8 cellular contexts compared by ENCODE assay signal in genomic region chr1:61049850-61050540, GRCh38. TPM values are rescaled to one million over a fixed set of nuclear protein-coding genes. Genes with fewer than 3 reads are reported as not detected.
A peak's percentile ranks its signal among the peaks of the same experiment; 100 is the strongest.
DNase-seq lines count a peak whose midpoint lies in the region; ATAC-seq and TF ChIP-seq lines count a peak whose summit lies in the region.

No MANE protein-coding gene starts in this region.

- ATAC-seq in GM18867 (IDR thresholded peaks at IDR 0.05; ENCODE audit: unreplicated experiment) (peak; percentile 85), HG03175 (IDR thresholded peaks at IDR 0.05; ENCODE audit: unreplicated experiment) (peak; percentile 82)

- no peak overlapping the region for H3K27ac Mint-ChIP-seq in activated CD4-positive, alpha-beta T cell treated with anti-CD3 and anti-CD28 coated beads, Interleukin-2, amount 10 ng/mL, durations not matched to agents 24 days and 14 days

- H3K27ac ChIP-seq in coronary artery: peak overlapping the region; percentile 99

- peak overlapping the region; percentile 76 for H3K4me3 Mint-ChIP-seq in activated CD4-positive, alpha-beta T cell treated with anti-CD3 and anti-CD28 coated beads, Interleukin-2, amount 10 ng/mL, durations not matched to agents 24 days and 14 days

- H3K36me3 Mint-ChIP-seq in activated CD4-positive, alpha-beta T cell treated with anti-CD3 and anti-CD28 coated beads, Interleukin-2, amount 10 ng/mL, durations not matched to agents 24 days and 14 days (ENCODE audit: low read depth): no peaks in the 10 kb centered on the region

- no peaks in the 10 kb centered on the region for H3K9me3 Mint-ChIP-seq in activated CD4-positive, alpha-beta T cell treated with anti-CD3 and anti-CD28 coated beads, Interleukin-2, amount 10 ng/mL, durations not matched to agents 24 days and 14 days

- DNase-seq in A172 (ENCODE audit: low spot score): peak; percentile 61
- peak; percentile 65 to 86 for DNase-seq in NCI-H524 (lab: John Stamatoyannopoulos, UW)
- DNase-seq in activated CD4-positive, alpha-beta T cell treated with anti-CD3 and anti-CD28 coated beads, Interleukin-2, amount 10 ng/mL, durations not matched to agents 24 days and 14 days: peak; percentile 96
- peak; percentile 96 for DNase-seq in coronary artery (ENCODE audit: low spot score)
- peak; percentile 95 for DNase-seq in left kidney (ENCODE audit: low read depth, low spot score)
- DNase-seq in stimulated activated CD4-positive, alpha-beta T cell treated with anti-CD3 and anti-CD28 coated beads, Interleukin-1b, Interleukin-23, amount 100 ng/mL, for 4 hours (ENCODE audit: low read depth in 2 of 2): peak; percentile 90

- H3K4me1 Mint-ChIP-seq in activated CD4-positive, alpha-beta T cell treated with anti-CD3 and anti-CD28 coated beads, Interleukin-2, amount 10 ng/mL, durations not matched to agents 24 days and 14 days: peaks cover 17% of the 10 kb centered on the region

- TF ChIP-seq CTCF in coronary artery (IDR thresholded peaks at IDR 0.05): peak; percentile 96

- peaks cover 57% of the 10 kb centered on the region for H3K27me3 Mint-ChIP-seq in activated CD4-positive, alpha-beta T cell treated with anti-CD3 and anti-CD28 coated beads, Interleukin-2, amount 10 ng/mL, durations not matched to agents 24 days and 14 days

- peak overlapping the region; percentile 96 for H3K4me3 ChIP-seq in coronary artery

- intact Hi-C loops in activated CD4-positive, alpha-beta T cell treated with anti-CD3 and anti-CD28 coated beads, Interleukin-2, amount 10 ng/mL, durations not matched to agents 24 days and 14 days (cut with micrococcal nuclease): loop anchor here (1.0 to 5.0 kb wide), 4 partner anchors 282 to 803 kb away; no protein-coding TSS in a partner anchor

RNA-seq across cellular contexts. Expression of gene NFIA, which starts 32.4 kb away (rescaled TPM):
- 0.22 and 0.31 TPM in 2 replicates for total RNA-seq in A172 (2014; rRNA removed; shearing (Covaris generic))
- total RNA-seq in activated CD4-positive, alpha-beta T cell treated with anti-CD3 and anti-CD28 coated beads, Interleukin-2, amount 10 ng/mL, durations not matched to agents 24 days and 14 days: 0.26 and 0.63 TPM in 2 replicates

Comparison
In these comparisons a context has a peak if more than half of its experiments do, and no peak if none do; other contexts are left out.
1. Peak in every context shown above with its lines: DNase-seq, ATAC-seq, H3K4me3 ChIP-seq and H3K27ac ChIP-seq.